ENCODE assay signal across 19 cellular contexts in genomic region chr12:96780330-96780729, GRCh38.
DNase-seq lines count a peak whose midpoint lies in the region; ATAC-seq, FAIRE-seq and TF ChIP-seq lines count a peak whose summit lies in the region.
"Had no signal": no experiment of that assay in that cellular context is flagged by ENCODE, and none has a peak within 500 bp of the region (broad histone marks: within the 10 kb centered on the region; RNA-seq: fewer than 3 reads in every experiment).

No MANE protein-coding gene starts in this region.

- H3K4me2 ChIP-seq in GM23338: no peak overlapping the region
- no peak overlapping the region for H3K4me2 ChIP-seq in MM.1S (ENCODE audit: low read depth, low read length)
- no peak overlapping the region for H3K4me2 ChIP-seq in neural progenitor cell

- no peak for TF ChIP-seq CTCF in GM23338 (conservative IDR thresholded peaks at IDR 0.05; ENCODE audit: low read depth in 2 of 2)
- peak; percentile 22; the same call in 1 of the 2 replicates for TF ChIP-seq CTCF in MM.1S (IDR thresholded peaks at IDR 0.05; ENCODE audit: low read length)
- peak; percentile 16 for TF ChIP-seq CTCF in endodermal cell (conservative IDR thresholded peaks at IDR 0.05)
- TF ChIP-seq CTCF in neural progenitor cell (IDR thresholded peaks at IDR 0.05): no peak

- H3K4me3 Mint-ChIP-seq in GM23338: no peak overlapping the region
- no peak overlapping the region for H3K4me3 Mint-ChIP-seq in endodermal cell
- no peak overlapping the region for H3K4me3 Mint-ChIP-seq in neural progenitor cell
- no peak overlapping the region for H3K4me3 Mint-ChIP-seq in activated naive CD8-positive, alpha-beta T cell treated with anti-CD3 and anti-CD28 coated beads for 36 hours
- H3K4me3 Mint-ChIP-seq: CD14-positive monocyte; CD8-positive, alpha-beta T cell; H9 had no signal

- H4K20me1 ChIP-seq in GM23338 (replicated peaks; ENCODE audit: insufficient read depth) (no peaks in the 10 kb centered on the region), MM.1S (ENCODE audit: insufficient read depth, low read length) (no peaks in the 10 kb centered on the region), neural progenitor cell (ENCODE audit: low read depth) (no peaks in the 10 kb centered on the region)

- H3K27ac Mint-ChIP-seq in GM23338 (peak overlapping the region; percentile 80), endodermal cell (no peak overlapping the region), neural progenitor cell (peak overlapping the region; percentile 23)
- no peak overlapping the region for H3K27ac Mint-ChIP-seq in activated naive CD8-positive, alpha-beta T cell treated with anti-CD3 and anti-CD28 coated beads for 36 hours
- H3K27ac Mint-ChIP-seq: CD14-positive monocyte; CD8-positive, alpha-beta T cell; H9 had no signal

- H3F3A ChIP-seq in GM23338 (replicated peaks; ENCODE audit: low read depth): no peaks in the 10 kb centered on the region
- H3F3A ChIP-seq in MM.1S (ENCODE audit: insufficient read depth, low read length): no peaks in the 10 kb centered on the region
- no peaks in the 10 kb centered on the region for H3F3A ChIP-seq in neural progenitor cell (ENCODE audit: low read depth)

- H3K9me3 Mint-ChIP-seq in GM23338 (no peaks in the 10 kb centered on the region), endodermal cell (no peaks in the 10 kb centered on the region), neural progenitor cell (no peaks in the 10 kb centered on the region)
- H3K9me3 Mint-ChIP-seq in activated naive CD8-positive, alpha-beta T cell treated with anti-CD3 and anti-CD28 coated beads for 36 hours: no peaks in the 10 kb centered on the region
- H3K9me3 Mint-ChIP-seq: CD8-positive, alpha-beta T cell; H9 had no signal

- no peaks in the 10 kb centered on the region for H3K4me1 ChIP-seq in GM23338 (ENCODE audit: insufficient read depth)
- no peaks in the 10 kb centered on the region for H3K4me1 ChIP-seq in MM.1S (ENCODE audit: low read length)
- no peaks in the 10 kb centered on the region for H3K4me1 ChIP-seq in endodermal cell (ENCODE audit: control insufficient read depth, insufficient read depth, low read length)
- H3K4me1 ChIP-seq in neural progenitor cell: no peaks in the 10 kb centered on the region

- H3K27me3 Mint-ChIP-seq in GM23338 (ENCODE audit: insufficient read depth, low read depth, poor library complexity): no peaks in the 10 kb centered on the region
- H3K27me3 Mint-ChIP-seq in endodermal cell (ENCODE audit: insufficient read depth): no peaks in the 10 kb centered on the region
- no peaks in the 10 kb centered on the region for H3K27me3 Mint-ChIP-seq in neural progenitor cell (ENCODE audit: insufficient read depth, low read depth)
- H3K27me3 Mint-ChIP-seq in activated naive CD8-positive, alpha-beta T cell treated with anti-CD3 and anti-CD28 coated beads for 36 hours: no peaks in the 10 kb centered on the region

- H3K9me3 ChIP-seq in MM.1S (replicated peaks; ENCODE audit: insufficient read depth, low read length): no peaks in the 10 kb centered on the region
- no peaks in the 10 kb centered on the region for H3K9me3 ChIP-seq in endodermal cell (ENCODE audit: control insufficient read depth, low read length)
- no peaks in the 10 kb centered on the region for H3K9me3 ChIP-seq in neural progenitor cell (ENCODE audit: low read depth)

- H3K4me3 ChIP-seq in GM23338 (no peak overlapping the region), MM.1S (ENCODE audit: low read length) (no peak overlapping the region), endodermal cell (ENCODE audit: low read length) (no peak overlapping the region), neural progenitor cell (no peak overlapping the region)

- H3K9me2 ChIP-seq in GM23338 (ENCODE audit: insufficient read depth): no peaks in the 10 kb centered on the region
- H3K9me2 ChIP-seq in MM.1S (replicated peaks; ENCODE audit: insufficient read depth, low read length): no peaks in the 10 kb centered on the region

- H3K27ac ChIP-seq in GM23338 (ENCODE audit: low read depth) (no peak overlapping the region), MM.1S (ENCODE audit: low read length) (no peak overlapping the region), endodermal cell (ENCODE audit: low read depth, low read length) (no peak overlapping the region), neural progenitor cell (no peak overlapping the region)

- no peak for DNase-seq in GM23338 (ENCODE audit: low spot score)
- peak; percentile 27 for DNase-seq in MM.1S
- DNase-seq in endodermal cell: no peak
- DNase-seq in neural progenitor cell (ENCODE audit: low spot score): no peak
- DNase-seq in activated naive CD8-positive, alpha-beta T cell treated with anti-CD3 and anti-CD28 coated beads for 36 hours: no peak
- no peak for DNase-seq in urothelium cell line (ENCODE audit: low spot score)
- DNase-seq: CD8-positive, alpha-beta T cell; COR-L47; DMS153; DMS79 treated with DMSO at 0.1 percent for 48 hours; EL; H9; KG1 had no signal

- H3K36me3 Mint-ChIP-seq in GM23338 (ENCODE audit: low read depth) (no peaks in the 10 kb centered on the region), endodermal cell (ENCODE audit: low read depth) (no peaks in the 10 kb centered on the region), neural progenitor cell (no peaks in the 10 kb centered on the region)
- H3K36me3 Mint-ChIP-seq in activated naive CD8-positive, alpha-beta T cell treated with anti-CD3 and anti-CD28 coated beads for 36 hours: no peaks in the 10 kb centered on the region
- H3K36me3 Mint-ChIP-seq: CD14-positive monocyte; CD8-positive, alpha-beta T cell had no signal

- H2AFZ ChIP-seq in GM23338 (no peak overlapping the region; the same call in 1 of the 2 replicates), MM.1S (ENCODE audit: low read length) (no peak overlapping the region), neural progenitor cell (replicated peaks) (no peak overlapping the region)

- 67 to 87% methylated on average over 1 of the region's 2 CpGs for WGBS in endodermal cell (ENCODE audit: insufficient coverage in 1 of 2, insufficient read length in 1 of 2), 2 experiments

- H3K9ac ChIP-seq in MM.1S (ENCODE audit: low read length): no peak overlapping the region
- no peak overlapping the region for H3K9ac ChIP-seq in endodermal cell (ENCODE audit: extremely low read depth, low read length, poor library complexity, severe bottlenecking)
- no peak overlapping the region for H3K9ac ChIP-seq in neural progenitor cell

- H3K36me3 ChIP-seq in GM23338 (ENCODE audit: insufficient read depth) (no peaks in the 10 kb centered on the region), MM.1S (replicated peaks; ENCODE audit: insufficient read depth, low read length) (no peaks in the 10 kb centered on the region), endodermal cell (ENCODE audit: control insufficient read depth, insufficient read depth, low read length) (no peaks in the 10 kb centered on the region), neural progenitor cell (no peaks in the 10 kb centered on the region)

- H3K4me1 Mint-ChIP-seq in GM23338 (peaks cover 3% of the 10 kb centered on the region; the same call in 2 of the 3 replicates), endodermal cell (no peaks in the 10 kb centered on the region), neural progenitor cell (peaks cover 3% of the 10 kb centered on the region)
- no peaks in the 10 kb centered on the region for H3K4me1 Mint-ChIP-seq in activated naive CD8-positive, alpha-beta T cell treated with anti-CD3 and anti-CD28 coated beads for 36 hours
- H3K4me1 Mint-ChIP-seq: CD14-positive monocyte, H9 had no signal

- H3K27me3 ChIP-seq in GM23338 (ENCODE audit: insufficient read depth) (no peaks in the 10 kb centered on the region), MM.1S (replicated peaks; ENCODE audit: insufficient read depth, low read length) (no peaks in the 10 kb centered on the region), endodermal cell (ENCODE audit: control insufficient read depth, insufficient read depth, low read length, poor library complexity, severe bottlenecking) (no peaks in the 10 kb centered on the region), neural progenitor cell (no peaks in the 10 kb centered on the region)

- no peak for ATAC-seq in GM23338
- ATAC-seq in HG03025 (IDR thresholded peaks at IDR 0.05; ENCODE audit: low FRiP score, unreplicated experiment): no peak
- ATAC-seq: CD8-positive, alpha-beta T cell had no signal

- no peak for FAIRE-seq in urothelium cell line (lab: Jason Lieb, UNC)
- FAIRE-seq: D721Med, G401.6, GM12891, HTR-8/SVneo had no signal

- H3K79me2 ChIP-seq in GM23338 (replicated peaks; ENCODE audit: insufficient read depth) (no peaks in the 10 kb centered on the region), MM.1S (ENCODE audit: low read length) (no peaks in the 10 kb centered on the region), neural progenitor cell (ENCODE audit: low read depth) (no peaks in the 10 kb centered on the region)

TF ChIP-seq in GM23338, 12 proteins besides CTCF, POLR2A, EP300 and RAD21:
- TF ChIP-seq ZNF331 (CRISPR knock-in tag; IDR thresholded peaks at IDR 0.05; ENCODE audit: low read depth): no peak
TF ChIP-seq in GM23338: peak in this region for 0.

Comparison
In these comparisons a context has a peak if more than half of its experiments do, and no peak if none do; other contexts are left out.
1. H3K27ac Mint-ChIP-seq: peak in GM23338 (single experiment) and neural progenitor cell (single experiment); none in endodermal cell (single experiment) and activated naive CD8-positive, alpha-beta T cell treated with anti-CD3 and anti-CD28 coated beads for 36 hours (single experiment).
2. CTCF ChIP-seq: peak in MM.1S (single experiment) and endodermal cell (single experiment); none in GM23338 (0 of 2) and neural progenitor cell (single experiment).